In the genomic region with DNA sequence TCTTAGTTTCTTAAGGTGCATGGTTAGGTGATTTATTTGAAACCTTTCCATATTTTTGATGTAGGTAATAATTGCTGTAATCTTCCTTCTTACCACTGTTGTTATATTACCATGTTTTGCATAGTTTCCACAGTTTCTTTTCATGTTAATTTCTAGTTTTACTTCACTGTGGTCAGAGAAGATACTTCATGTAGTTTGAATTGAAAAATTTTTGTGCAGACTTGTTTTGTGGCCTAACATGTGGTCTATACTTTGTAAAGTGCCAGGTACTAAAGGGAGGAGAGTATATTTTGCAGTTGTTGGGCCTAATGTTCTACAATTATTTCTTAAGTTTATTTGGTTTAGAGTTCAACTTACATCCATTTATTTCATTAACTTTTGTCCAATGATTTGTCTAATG, we compare ENCODE assay signal across 15 cellular contexts.
DNase-seq lines count a peak whose midpoint lies in the region; ATAC-seq and TF ChIP-seq lines count a peak whose summit lies in the region.
"Had no signal": no experiment of that assay in that cellular context is flagged by ENCODE, and none has a peak within 500 bp of the region (broad histone marks: within the 10 kb centered on the region; RNA-seq: fewer than 3 reads in every experiment).

No MANE protein-coding gene starts in this region.

- H3K27ac Mint-ChIP-seq in activated B cell treated with CpG ODN at 0.5 μM for 24 hours = peak overlapping the region; percentile 59
- H3K27ac Mint-ChIP-seq: B cell; CD4-positive, alpha-beta T cell had no signal

- peak; percentile 74 for ATAC-seq in GM18498 (IDR thresholded peaks at IDR 0.05; ENCODE audit: unreplicated experiment)
- ATAC-seq in HG02678 (IDR thresholded peaks at IDR 0.05; ENCODE audit: unreplicated experiment) = peak; percentile 52
- ATAC-seq in HG03432 (IDR thresholded peaks at IDR 0.05; ENCODE audit: unreplicated experiment) = peak; percentile 53
- ATAC-seq in activated B cell treated with CpG ODN at 0.5 μM for 24 hours (ENCODE audit: low read depth) = no peak
- no peak for ATAC-seq in HG03571 (IDR thresholded peaks at IDR 0.05; ENCODE audit: unreplicated experiment)
- ATAC-seq: GM12878, HCT116, HepG2 had no signal

- H3K36me3 ChIP-seq in suprapubic skin = no peaks in the 10 kb centered on the region

- no peak for TF ChIP-seq CTCF in activated B cell treated with CpG ODN at 0.5 μM for 24 hours (IDR thresholded peaks at IDR 0.05)
- TF ChIP-seq CTCF in suprapubic skin (IDR thresholded peaks at IDR 0.05) = no peak

- no peak for DNase-seq in activated B cell treated with CpG ODN at 0.5 μM for 24 hours
- no peak for DNase-seq in suprapubic skin (ENCODE audit: low spot score in 2 of 2)
- DNase-seq in iPS-NIHi7 (ENCODE audit: extremely low spot score) = no peak
- DNase-seq: C1 segment of cervical spinal cord; Calu3; CD4-positive, alpha-beta T cell; DMS 273 treated with DMSO at 0.1 percent for 48 hours had no signal

- H3K4me3 Mint-ChIP-seq in activated B cell treated with CpG ODN at 0.5 μM for 24 hours = no peak overlapping the region
- H3K4me3 Mint-ChIP-seq: B cell; CD4-positive, alpha-beta T cell had no signal

- POLR2A ChIA-PET in activated B cell treated with CpG ODN at 0.5 μM for 24 hours (lab: Charles Lee) = interaction anchor here (1.0 kb wide), 1 partner anchor 27 kb away, joined by 3 read pairs; no protein-coding TSS in a partner anchor

- H3K4me1 Mint-ChIP-seq in activated B cell treated with CpG ODN at 0.5 μM for 24 hours = peaks cover 45% of the 10 kb centered on the region

- no peak for TF ChIP-seq POLR2A in suprapubic skin (IDR thresholded peaks at IDR 0.05)

- no peaks in the 10 kb centered on the region for H3K36me3 Mint-ChIP-seq in activated B cell treated with CpG ODN at 0.5 μM for 24 hours (ENCODE audit: low read depth)

- no peaks in the 10 kb centered on the region for H3K9me3 Mint-ChIP-seq in activated B cell treated with CpG ODN at 0.5 μM for 24 hours
- H3K9me3 Mint-ChIP-seq: CD4-positive, alpha-beta T cell had no signal

- no peaks in the 10 kb centered on the region for H3K27me3 Mint-ChIP-seq in activated B cell treated with CpG ODN at 0.5 μM for 24 hours
- H3K27me3 Mint-ChIP-seq: B cell; CD4-positive, alpha-beta T cell had no signal

- no peaks in the 10 kb centered on the region for H3K9me3 ChIP-seq in suprapubic skin

- intact Hi-C loops in activated B cell treated with CpG ODN at 0.5 μM for 24 hours (cut with micrococcal nuclease) = loop anchor here (5.0 kb wide), 1 partner anchor 41 kb away; no protein-coding TSS in a partner anchor

- H3K4me1 ChIP-seq in suprapubic skin = no peaks in the 10 kb centered on the region

- H3K4me3 ChIP-seq in suprapubic skin = no peak overlapping the region
- H3K4me3 ChIP-seq: GM12878 had no signal

- H3K27ac ChIP-seq in suprapubic skin = no peak overlapping the region

- CTCF ChIA-PET in activated B cell treated with CpG ODN at 0.5 μM for 24 hours (lab: Charles Lee) = no interaction called here

- no peaks in the 10 kb centered on the region for H3K27me3 ChIP-seq in suprapubic skin

- no peak for TF ChIP-seq EP300 in suprapubic skin (IDR thresholded peaks at IDR 0.05)

Comparison
In these comparisons a context has a peak if more than half of its experiments do, and no peak if none do; other contexts are left out.
1. ATAC-seq: peak in GM18498 (single experiment), HG02678 (single experiment) and HG03432 (single experiment); none in activated B cell treated with CpG ODN at 0.5 μM for 24 hours (single experiment) and HG03571 (single experiment).